Comparison of ENCODE assay signal across 8 cellular contexts in genomic region chr3:147191795-147192385, GRCh38.
A peak's percentile ranks its signal among the peaks of the same experiment; 100 is the strongest.
DNase-seq lines count a peak whose midpoint lies in the region; ATAC-seq, FAIRE-seq and TF ChIP-seq lines count a peak whose summit lies in the region.

No MANE protein-coding gene starts in this region.

- H3K36me3 Mint-ChIP-seq in nephron progenitor cell (ENCODE audit: low read depth), result no peaks in the 10 kb centered on the region

- TF ChIP-seq CTCF in GM12865 (IDR thresholded peaks at IDR 0.05; ENCODE audit: insufficient read depth, low read depth, low read length, missing control alignments), result peak; percentile 67
- TF ChIP-seq CTCF in nephron progenitor cell (IDR thresholded peaks at IDR 0.05), result peak; percentile 81

- DNase-seq in GM12865 (ENCODE audit: low read depth), result peak; percentile 69
- DNase-seq in NCI-H82 (lab: John Stamatoyannopoulos, UW), result peak; percentile 81
- DNase-seq in dedifferentiated amniotic fluid mesenchymal stem cell (ENCODE audit: extremely low spot score), result peak; percentile 60
- DNase-seq in nephron progenitor cell, result peak; percentile 45
- DNase-seq in NOMO-1 (lab: John Stamatoyannopoulos, UW; ENCODE audit: unreplicated experiment in 2 of 2), result no peak

- no peaks in the 10 kb centered on the region for H3K4me1 Mint-ChIP-seq in nephron progenitor cell

- H3K9me3 Mint-ChIP-seq in nephron progenitor cell, result peaks cover 21% of the 10 kb centered on the region

- ATAC-seq in HG03103 (IDR thresholded peaks at IDR 0.05; ENCODE audit: low read depth, unreplicated experiment) (peak; percentile 54), GM21447 (IDR thresholded peaks at IDR 0.05; ENCODE audit: unreplicated experiment) (no peak)

- H3K4me3 Mint-ChIP-seq in nephron progenitor cell, result no peak overlapping the region

- H3K4me3 ChIP-seq in GM12865 (ENCODE audit: low read depth, low read length), result no peak overlapping the region

- peak; percentile 41 for FAIRE-seq in A204.1 (lab: Jason Lieb, UNC)

- no peaks in the 10 kb centered on the region for H3K27me3 Mint-ChIP-seq in nephron progenitor cell (ENCODE audit: low read depth, poor library complexity)

- H3K27ac Mint-ChIP-seq in nephron progenitor cell, result no peak overlapping the region

Comparison
In these comparisons a context has a peak if more than half of its experiments do, and no peak if none do; other contexts are left out.
1. DNase-seq: peak in GM12865 (single experiment), NCI-H82 (single experiment), dedifferentiated amniotic fluid mesenchymal stem cell (single experiment) and nephron progenitor cell (single experiment); none in NOMO-1 (0 of 2).